In genomic region chr9:69122086-69122390, GRCh38 we compare ENCODE assay signal across 8 cellular contexts. TPM values are rescaled to one million over a fixed set of nuclear protein-coding genes. Genes with fewer than 3 reads are reported as not detected.
DNase-seq lines count a peak whose midpoint lies in the region; ATAC-seq and TF ChIP-seq lines count a peak whose summit lies in the region.

No MANE protein-coding gene starts in this region.

- H3K4me3 ChIP-seq in SK-N-MC (peak overlapping the region; percentile 89), ascending aorta (peak overlapping the region; percentile 82 to 89), right cardiac atrium (ENCODE audit: low read length) (peak overlapping the region; percentile 83)

- 1% methylated on average over 17 of the region's 17 CpGs for WGBS in right cardiac atrium

- peak overlapping the region; percentile 72 for H3K9ac ChIP-seq in SK-N-MC (ENCODE audit: insufficient read length)

- H3K9me3 ChIP-seq in SK-N-MC (ENCODE audit: low read depth, low read length) (no peaks in the 10 kb centered on the region), ascending aorta (no peaks in the 10 kb centered on the region), right cardiac atrium (ENCODE audit: control insufficient read depth, low read length) (no peaks in the 10 kb centered on the region)

- H3K27me3 ChIP-seq in ascending aorta (no peaks in the 10 kb centered on the region), right cardiac atrium (ENCODE audit: control insufficient read depth, insufficient read depth) (no peaks in the 10 kb centered on the region)

- peak in 1 of 3 experiments; percentile 6 for TF ChIP-seq CTCF in ascending aorta (IDR thresholded peaks at IDR 0.05)

- peaks cover 0 to 5% of the 10 kb centered on the region in 2 donors for H3K4me1 ChIP-seq in ascending aorta
- no peaks in the 10 kb centered on the region for H3K4me1 ChIP-seq in right cardiac atrium (ENCODE audit: control insufficient read depth, insufficient read depth, low read length)

- H3K27ac ChIP-seq in SK-N-MC (no peak overlapping the region), ascending aorta (peak overlapping the region; percentile 84 to 88), right cardiac atrium (ENCODE audit: low read length) (peak overlapping the region; percentile 57)

- intact Hi-C loops in ascending aorta (cut with DNase I) = loop anchor here (2.0 to 5.0 kb wide), 2 partner anchors 45 to 65 kb away; no protein-coding TSS in a partner anchor
- intact Hi-C loops in right cardiac atrium (cut with DNase I) = no loop called here
- intact Hi-C loops in posterior cingulate gyrus (cut with DNase I) = loop anchor here (10.0 kb wide), 1 partner anchor 67 kb away; no protein-coding TSS in a partner anchor

- DNase-seq in COLO829 (ENCODE audit: low spot score) (peak; percentile 48), HT1080 (ENCODE audit: low read depth) (peak; percentile 66), SK-N-MC (ENCODE audit: low read depth, low spot score) (no peak), ascending aorta (ENCODE audit: low spot score in 2 of 2) (peak; percentile 33 to 79), right cardiac atrium (peak; percentile 71 to 89 (median 87)), posterior cingulate gyrus (peak; percentile 66 to 97 (median 74)), HPDE6-E6E7 (ENCODE audit: extremely low spot score) (no peak)

- H3K36me3 ChIP-seq in SK-N-MC (ENCODE audit: insufficient read depth, low read length) = no peaks in the 10 kb centered on the region
- H3K36me3 ChIP-seq in ascending aorta = no peaks in the 10 kb centered on the region

- ATAC-seq in GM19468 (IDR thresholded peaks at IDR 0.05; ENCODE audit: extremely low read depth, unreplicated experiment) (peak; percentile 34), right cardiac atrium (peak; percentile 83 to 94)

RNA-seq across cellular contexts. Expression of gene TJP2, which starts 52.0 kb away (rescaled TPM):
- 107 and 115 TPM in 2 replicates for total RNA-seq in HT1080 (2014; rRNA removed; shearing (Covaris generic))
- polyA plus RNA-seq in HT1080 (2015; cell fraction: cytosol; rRNA removed) = 61.9 and 68.8 TPM in 2 replicates
- polyA plus RNA-seq in HT1080 (2015; cell fraction: nucleus; rRNA removed) = 152 and 158 TPM in 2 replicates
- total RNA-seq in ascending aorta = 154 TPM
- total RNA-seq in right cardiac atrium = 10 to 100 TPM; 37.9 to 56.3 (median 49.1) TPM
- polyA plus RNA-seq in right cardiac atrium = 23.8 TPM

Comparison
In these comparisons a context has a peak if more than half of its experiments do, and no peak if none do; other contexts are left out.
1. DNase-seq: peak in COLO829 (single experiment), HT1080 (single experiment), ascending aorta (2 of 2), right cardiac atrium (3 of 3) and posterior cingulate gyrus (10 of 10); none in SK-N-MC (single experiment) and HPDE6-E6E7 (single experiment).
2. intact Hi-C loops: an anchor here in ascending aorta (2.0 to 5.0 kb wide) and posterior cingulate gyrus (10.0 kb wide); none called in right cardiac atrium.
3. Peak in every context shown above with its lines, with median percentiles within 50 percentile points of each other: H3K4me3 ChIP-seq.